Comparison of ENCODE assay signal across 10 cellular contexts in the genomic region with DNA sequence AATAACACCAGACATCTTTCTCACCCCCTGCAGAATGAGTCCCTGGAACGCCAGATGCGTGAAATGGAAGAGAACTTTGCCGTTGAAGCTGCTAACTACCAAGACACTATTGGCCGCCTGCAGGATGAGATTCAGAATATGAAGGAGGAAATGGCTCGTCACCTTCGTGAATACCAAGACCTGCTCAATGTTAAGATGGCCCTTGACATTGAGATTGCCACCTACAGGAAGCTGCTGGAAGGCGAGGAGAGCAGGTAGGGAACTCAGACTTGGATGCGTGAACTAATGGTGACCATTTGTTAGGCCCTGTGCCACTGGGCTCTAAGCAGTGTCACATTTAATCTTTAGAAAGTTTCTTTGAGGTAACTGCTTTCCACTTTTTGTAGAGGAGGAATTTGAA. TPM values are rescaled to one million over a fixed set of nuclear protein-coding genes. Genes with fewer than 3 reads are reported as not detected.
DNase-seq lines count a peak whose midpoint lies in the region; ATAC-seq and TF ChIP-seq lines count a peak whose summit lies in the region.
"Had no signal": no experiment of that assay in that cellular context is flagged by ENCODE, and none has a peak within 500 bp of the region (broad histone marks: within the 10 kb centered on the region; RNA-seq: fewer than 3 reads in every experiment).

No MANE protein-coding gene starts in this region.

- no peaks in the 10 kb centered on the region for H4K20me1 ChIP-seq in PC-9 (ENCODE audit: insufficient read depth)

- POLR2A ChIA-PET in PC-9 (lab: Charles Lee; ENCODE audit: unreplicated experiment), result no interaction called here

- no peaks in the 10 kb centered on the region for H3K9me2 ChIP-seq in PC-9 (ENCODE audit: insufficient read depth)

- BruUV-seq in PC-9 (replicated peaks; lab: Mats Ljungman, UMichigan), result no TSS peak

- 66 to 73% (median 68%) methylated on average over 8 of the region's 8 CpGs for WGBS in heart left ventricle, 4 donors

- no peak overlapping the region for H3K4me2 ChIP-seq in PC-9

- H3F3A ChIP-seq in PC-9 (ENCODE audit: insufficient read depth, low read depth), result peaks cover 9% of the 10 kb centered on the region

- H3K27me3 ChIP-seq in heart left ventricle, result no peaks in the 10 kb centered on the region
- no peaks in the 10 kb centered on the region for H3K27me3 ChIP-seq in ascending aorta
- no peaks in the 10 kb centered on the region for H3K27me3 ChIP-seq in lower lobe of right lung (ENCODE audit: low read depth)
- H3K27me3 ChIP-seq in vagina, result no peaks in the 10 kb centered on the region
- no peaks in the 10 kb centered on the region for H3K27me3 ChIP-seq in PC-9 (ENCODE audit: insufficient read depth, low read depth)

- intact Hi-C loops in heart left ventricle (cut with DNase I) (loop anchor here in 1 of 10 donors (10.0 kb wide), 1 partner anchor 240 kb away; no protein-coding TSS in a partner anchor), left cardiac atrium (cut with DNase I) (no loop called here), ascending aorta (cut with DNase I) (no loop called here), lower lobe of right lung (cut with DNase I) (no loop called here), vagina (cut with DNase I) (no loop called here), posterior vena cava (cut with DNase I) (no loop called here), PC-9 (cut with micrococcal nuclease; ENCODE audit: unreplicated experiment) (no loop called here)

- CTCF ChIA-PET in PC-9 (lab: Charles Lee), result no interaction called here

- H3K27ac ChIP-seq in heart left ventricle, result no peak overlapping the region
- H3K27ac ChIP-seq in ascending aorta, result peak overlapping the region; percentile 58 to 97
- H3K27ac ChIP-seq in lower lobe of right lung, result no peak overlapping the region
- H3K27ac ChIP-seq in vagina, result peak overlapping the region; percentile 67
- no peak overlapping the region for H3K27ac ChIP-seq in PC-9

- H3K4me3 ChIP-seq in heart left ventricle (peak overlapping the region in 8 of 12 donors; percentile 73 to 99 (median 92)), ascending aorta (peak overlapping the region; percentile 36 to 87), lower lobe of right lung (peak overlapping the region; percentile 1), vagina (peak overlapping the region in 1 of 2 donors; percentile 3), PC-9 (no peak overlapping the region)

- no peak overlapping the region for H2AFZ ChIP-seq in PC-9

- H3K36me3 ChIP-seq in heart left ventricle, result peaks cover 0 to 83% (median 76%) of the 10 kb centered on the region in 9 donors
- peaks cover 57 to 75% of the 10 kb centered on the region in 2 donors for H3K36me3 ChIP-seq in ascending aorta
- H3K36me3 ChIP-seq in lower lobe of right lung, result peaks cover 78% of the 10 kb centered on the region
- peaks cover 3 to 61% of the 10 kb centered on the region in 2 donors for H3K36me3 ChIP-seq in vagina
- no peaks in the 10 kb centered on the region for H3K36me3 ChIP-seq in PC-9 (ENCODE audit: low read depth)

- H3K9me3 ChIP-seq in heart left ventricle (no peaks in the 10 kb centered on the region), ascending aorta (no peaks in the 10 kb centered on the region), lower lobe of right lung (no peaks in the 10 kb centered on the region), vagina (no peaks in the 10 kb centered on the region), PC-9 (ENCODE audit: insufficient read depth, low read depth) (no peaks in the 10 kb centered on the region)

- H3K79me2 ChIP-seq in PC-9 (ENCODE audit: low read depth), result no peaks in the 10 kb centered on the region

- ATAC-seq in heart left ventricle (no peak), left cardiac atrium (no peak), lower lobe of right lung (no peak), HG03520 (IDR thresholded peaks at IDR 0.05; ENCODE audit: unreplicated experiment) (no peak)

- DNase-seq in heart left ventricle (no peak), left cardiac atrium (no peak), ascending aorta (ENCODE audit: low spot score in 2 of 2) (no peak), lower lobe of right lung (no peak), vagina (ENCODE audit: extremely low spot score in 2 of 2) (no peak), posterior vena cava (ENCODE audit: low spot score) (no peak), PC-9 (no peak)
- DNase-seq: midbrain, NCI-H446 had no signal

- TF ChIP-seq CTCF in heart left ventricle (IDR thresholded peaks at IDR 0.05), result peak in 2 of 12 donors; percentile 8 to 9
- no peak for TF ChIP-seq CTCF in ascending aorta (IDR thresholded peaks at IDR 0.05)
- no peak for TF ChIP-seq CTCF in lower lobe of right lung (IDR thresholded peaks at IDR 0.05)
- TF ChIP-seq CTCF in vagina (IDR thresholded peaks at IDR 0.05), result no peak
- no peak for TF ChIP-seq CTCF in PC-9 (conservative IDR thresholded peaks at IDR 0.05)

- peaks cover 0 to 73% (median 44%) of the 10 kb centered on the region in 12 donors for H3K4me1 ChIP-seq in heart left ventricle
- H3K4me1 ChIP-seq in ascending aorta, result peaks cover 12 to 49% of the 10 kb centered on the region in 2 donors
- H3K4me1 ChIP-seq in lower lobe of right lung, result peaks cover 63% of the 10 kb centered on the region
- peaks cover 56% of the 10 kb centered on the region for H3K4me1 ChIP-seq in vagina
- H3K4me1 ChIP-seq in PC-9 (replicated peaks; ENCODE audit: insufficient read depth), result peaks cover 9% of the 10 kb centered on the region

- TF ChIP-seq POLR2A in heart left ventricle (IDR thresholded peaks at IDR 0.05), result no peak
- TF ChIP-seq POLR2A in vagina (IDR thresholded peaks at IDR 0.05), result no peak

RNA-seq across cellular contexts. Expression of gene VIM, which starts 7.1 kb away (rescaled TPM):
- total RNA-seq in heart left ventricle (1,000 to 10,000 TPM in 1 of 9 donors, 100 to 1,000 TPM in 8; 249 to 1,163 (median 387) TPM), left cardiac atrium (1,000 to 10,000 TPM in 1 of 2 donors, 100 to 1,000 TPM in 1; 934 to 1,097 TPM), ascending aorta (6,230 TPM), lower lobe of right lung (1,797 TPM), vagina (2,692 TPM), posterior vena cava (1,000 to 10,000 TPM; 2,278 to 2,643 TPM), PC-9 (2021) (14.8 TPM in 2 replicates)
- polyA plus RNA-seq in heart left ventricle, result 100 to 1,000 TPM; 267 to 456 TPM

RNA-seq across cellular contexts. Expression of gene TRDMT1, which starts 33.7 kb away (rescaled TPM):
- total RNA-seq in heart left ventricle, result 1 to 10 TPM; 2.7 to 6.0 (median 4.6) TPM
- polyA plus RNA-seq in heart left ventricle, result 1 to 10 TPM; 1.8 to 3.0 TPM
- total RNA-seq in left cardiac atrium, result 1 to 10 TPM; 4.8 to 5.0 TPM
- total RNA-seq in ascending aorta, result 5.7 TPM
- total RNA-seq in lower lobe of right lung, result 7.9 TPM
- total RNA-seq in vagina, result 6.1 TPM
- 10 to 100 TPM in 1 of 2 donors, 1 to 10 TPM in 1; 9.5 to 11.0 TPM for total RNA-seq in posterior vena cava
- 3.2 and 4.2 TPM in 2 replicates for total RNA-seq in PC-9 (2021)

Comparison
In these comparisons a context has a peak if more than half of its experiments do, and no peak if none do; other contexts are left out.
1. H3K27ac ChIP-seq: peak in ascending aorta (2 of 2) and vagina (single experiment); none in heart left ventricle (0 of 12), lower lobe of right lung (single experiment) and PC-9 (single experiment).
2. RNA of gene VIM, which starts 7.1 kb away (total RNA-seq): 6,230 TPM in ascending aorta (single experiment), 2,692 TPM in vagina (single experiment), 2,278 to 2,643 TPM in posterior vena cava, 1,797 TPM in lower lobe of right lung (single experiment), 934 to 1,097 TPM in left cardiac atrium and 249 to 1,163 TPM in heart left ventricle; 14.8 TPM in PC-9; every median in the first group is over 10 times any median in the second.